Comparison of ENCODE assay signal across 1 cellular context in genomic region chr14:22463763-22464173, GRCh38.
TF ChIP-seq lines count a peak whose summit lies in the region.

No MANE protein-coding gene starts in this region.

TF ChIP-seq in HepG2, 621 proteins besides CTCF, POLR2A, EP300 and RAD21 (continued from another document and continues in another):
- no peak for TF ChIP-seq POLR2G (IDR thresholded peaks at IDR 0.05; ENCODE audit: low read depth, low read length)
- TF ChIP-seq ZFP37 (CRISPR knock-in tag; IDR thresholded peaks at IDR 0.05; ENCODE audit: borderline replicate concordance): no peak
- TF ChIP-seq SALL1 (CRISPR knock-in tag; IDR thresholded peaks at IDR 0.05): 0 out of 2 replicates have a peak, but pooled peaks have one; percentile 52
- TF ChIP-seq ZNF768 (CRISPR knock-in tag; IDR thresholded peaks at IDR 0.05): 0 out of 2 replicates have a peak, but pooled peaks have one; percentile 60
- no peak for TF ChIP-seq GATAD1 (CRISPR knock-in tag; IDR thresholded peaks at IDR 0.05)
- TF ChIP-seq ELF4 (CRISPR knock-in tag; IDR thresholded peaks at IDR 0.05; ENCODE audit: borderline replicate concordance): no peak
- TF ChIP-seq NR1H2 (CRISPR knock-in tag; IDR thresholded peaks at IDR 0.05; ENCODE audit: borderline replicate concordance, low read depth): no peak
- no peak for TF ChIP-seq NAIF1 (CRISPR knock-in tag; IDR thresholded peaks at IDR 0.05; ENCODE audit: borderline replicate concordance)
- TF ChIP-seq ZNF720 (CRISPR knock-in tag; IDR thresholded peaks at IDR 0.05): no peak
- TF ChIP-seq SYNCRIP (IDR thresholded peaks at IDR 0.05; ENCODE audit: insufficient read depth, low read depth, low read length): no peak
- no peak for TF ChIP-seq THAP8 (CRISPR knock-in tag; IDR thresholded peaks at IDR 0.05; ENCODE audit: borderline replicate concordance)
- no peak for TF ChIP-seq SAFB2 (CRISPR knock-in tag; IDR thresholded peaks at IDR 0.05; ENCODE audit: borderline replicate concordance, low read depth)
- no peak for TF ChIP-seq ZNF124 (CRISPR knock-in tag; IDR thresholded peaks at IDR 0.05)
- TF ChIP-seq ZNF777 (CRISPR knock-in tag; IDR thresholded peaks at IDR 0.05): no peak
- TF ChIP-seq ZNF44 (CRISPR knock-in tag; IDR thresholded peaks at IDR 0.05): no peak
- no peak for TF ChIP-seq MEIS2 (CRISPR knock-in tag; IDR thresholded peaks at IDR 0.05)
- TF ChIP-seq NCOR1 (IDR thresholded peaks at IDR 0.05; ENCODE audit: borderline replicate concordance, low read length): no peak
- no peak for TF ChIP-seq PRMT3 (CRISPR knock-in tag; IDR thresholded peaks at IDR 0.05; ENCODE audit: borderline replicate concordance, low read depth)
- no peak for TF ChIP-seq ZNF468 (CRISPR knock-in tag; IDR thresholded peaks at IDR 0.05)
- peak; percentile 18; the same call in 1 of the 2 replicates for TF ChIP-seq HNF4G (IDR thresholded peaks at IDR 0.05; ENCODE audit: borderline replicate concordance, low read depth, low read length)
- no peak for TF ChIP-seq HNF4G (CRISPR knock-in tag; IDR thresholded peaks at IDR 0.05; ENCODE audit: borderline replicate concordance, low read depth)
- TF ChIP-seq ZNF773 (CRISPR knock-in tag; IDR thresholded peaks at IDR 0.05; ENCODE audit: borderline replicate concordance): no peak
- no peak for TF ChIP-seq ZNF326 (CRISPR knock-in tag; IDR thresholded peaks at IDR 0.05; ENCODE audit: borderline replicate concordance)
- TF ChIP-seq ZNF274 (CRISPR knock-in tag; IDR thresholded peaks at IDR 0.05): no peak
- no peak for TF ChIP-seq ZFY (CRISPR knock-in tag; IDR thresholded peaks at IDR 0.05)
- peak; percentile 49; the same call in 1 of the 2 replicates for TF ChIP-seq ZNF501 (CRISPR knock-in tag; IDR thresholded peaks at IDR 0.05)
- no peak for TF ChIP-seq ZNF382 (CRISPR knock-in tag; IDR thresholded peaks at IDR 0.05; ENCODE audit: borderline replicate concordance)
- no peak for TF ChIP-seq PRDM4 (CRISPR knock-in tag; IDR thresholded peaks at IDR 0.05; ENCODE audit: borderline replicate concordance)
- TF ChIP-seq STAT5B (CRISPR knock-in tag; IDR thresholded peaks at IDR 0.05): no peak
- TF ChIP-seq CSRNP1 (CRISPR knock-in tag; IDR thresholded peaks at IDR 0.05): no peak
- TF ChIP-seq DMTF1 (CRISPR knock-in tag; IDR thresholded peaks at IDR 0.05): no peak
- no peak for TF ChIP-seq SOX13 (IDR thresholded peaks at IDR 0.05)
- peak in 1 of 2 experiments; percentile 57; a peak in 1 of 4 replicates for TF ChIP-seq SOX13 (CRISPR knock-in tag; conservative IDR thresholded peaks at IDR 0.05 in 1 of 2, IDR thresholded peaks at IDR 0.05 in 1 of 2)
- no peak for TF ChIP-seq MAFF (IDR thresholded peaks at IDR 0.05; ENCODE audit: low read depth, low read length)
- TF ChIP-seq NFIB (CRISPR knock-in tag; IDR thresholded peaks at IDR 0.05; ENCODE audit: borderline replicate concordance): no peak
- no peak for TF ChIP-seq IRF9 (CRISPR knock-in tag; IDR thresholded peaks at IDR 0.05; ENCODE audit: borderline replicate concordance)
- no peak for TF ChIP-seq GMEB2 (CRISPR knock-in tag; IDR thresholded peaks at IDR 0.05; ENCODE audit: low read depth)
- TF ChIP-seq TCF12 (IDR thresholded peaks at IDR 0.05): no peak
- no peak for TF ChIP-seq TCF12 (CRISPR knock-in tag; IDR thresholded peaks at IDR 0.05)
- no peak for TF ChIP-seq MIER3 (CRISPR knock-in tag; IDR thresholded peaks at IDR 0.05; ENCODE audit: borderline replicate concordance)
- no peak for TF ChIP-seq RBM22 (optimal IDR thresholded peaks at IDR 0.05; ENCODE audit: low read length)
- no peak for TF ChIP-seq ZNF225 (CRISPR knock-in tag; IDR thresholded peaks at IDR 0.05)
- no peak for TF ChIP-seq ZBTB4 (CRISPR knock-in tag; IDR thresholded peaks at IDR 0.05; ENCODE audit: borderline replicate concordance)
- TF ChIP-seq ZNF746 (CRISPR knock-in tag; IDR thresholded peaks at IDR 0.05): no peak
- TF ChIP-seq ZNF674 (CRISPR knock-in tag; IDR thresholded peaks at IDR 0.05; ENCODE audit: low read depth): no peak
- TF ChIP-seq ATF2 (CRISPR knock-in tag; IDR thresholded peaks at IDR 0.05): no peak
- 0 out of 2 replicates have a peak, but pooled peaks have one; percentile 23 for TF ChIP-seq ZNF430 (CRISPR knock-in tag; IDR thresholded peaks at IDR 0.05)
- TF ChIP-seq PITX1 (CRISPR knock-in tag; IDR thresholded peaks at IDR 0.05): 0 out of 2 replicates have a peak, but pooled peaks have one; percentile 29
- no peak for TF ChIP-seq CHD4 (IDR thresholded peaks at IDR 0.05; ENCODE audit: borderline replicate concordance, low read length)
- peak; percentile 90 for TF ChIP-seq ZNF652 (CRISPR knock-in tag; IDR thresholded peaks at IDR 0.05; ENCODE audit: borderline replicate concordance, low read depth)
- TF ChIP-seq ZNF7 (CRISPR knock-in tag; IDR thresholded peaks at IDR 0.05): no peak
- no peak for TF ChIP-seq DBP (CRISPR knock-in tag; IDR thresholded peaks at IDR 0.05; ENCODE audit: not compliant biosample characterization)
- no peak for TF ChIP-seq JARID2 (CRISPR knock-in tag; IDR thresholded peaks at IDR 0.05; ENCODE audit: insufficient replicate concordance)
- TF ChIP-seq ZNF24 (IDR thresholded peaks at IDR 0.05): no peak
- no peak for TF ChIP-seq MEIS1 (CRISPR knock-in tag; IDR thresholded peaks at IDR 0.05; ENCODE audit: borderline replicate concordance)
- TF ChIP-seq ZSCAN25 (CRISPR knock-in tag; IDR thresholded peaks at IDR 0.05): no peak
- no peak for TF ChIP-seq ZNF546 (CRISPR knock-in tag; conservative IDR thresholded peaks at IDR 0.05)
- TF ChIP-seq ZNF251 (CRISPR knock-in tag; IDR thresholded peaks at IDR 0.05): no peak
